20 cellular contexts compared by ENCODE assay signal in the genomic region with DNA sequence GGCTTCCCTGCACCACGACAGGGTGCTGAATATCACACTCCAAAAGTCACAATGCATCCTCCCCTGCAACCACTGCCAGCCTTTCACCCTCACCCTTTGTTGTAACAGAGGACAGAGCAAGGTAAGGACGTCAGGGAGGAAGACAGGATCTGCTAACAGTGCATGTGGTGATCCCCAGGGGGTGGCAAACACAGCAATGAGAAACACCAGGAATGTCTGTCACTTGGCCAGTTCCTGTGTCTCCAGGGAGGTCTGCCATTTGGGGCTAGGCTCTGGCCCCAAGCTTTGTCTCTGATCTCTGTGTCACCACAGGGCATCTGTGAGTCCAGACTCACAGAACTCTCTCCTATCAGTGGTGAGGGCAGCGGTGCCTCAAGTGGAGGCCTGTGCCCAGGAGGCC. TPM values are rescaled to one million over a fixed set of nuclear protein-coding genes. Genes with fewer than 3 reads are reported as not detected.
"Had no signal": no experiment of that assay in that cellular context is flagged by ENCODE, and none has a peak within 500 bp of the region (broad histone marks: within the 10 kb centered on the region; RNA-seq: fewer than 3 reads in every experiment).

No MANE protein-coding gene starts in this region.

- H3K36me3 Mint-ChIP-seq: naive thymus-derived CD8-positive, alpha-beta T cell had no signal

- H3K4me1 Mint-ChIP-seq: naive thymus-derived CD8-positive, alpha-beta T cell had no signal

- DNase-seq: effector memory CD4-positive, alpha-beta T cell; esophagus squamous epithelium; foreskin fibroblast; left colon; left ventricle myocardium superior; mucosa of descending colon; naive thymus-derived CD8-positive, alpha-beta T cell; right cardiac atrium; small intestine; stimulated activated CD4-positive, alpha-beta T cell treated with anti-CD3 and anti-CD28 coated beads, Interleukin-12 subunit alpha, Interleukin-12 subunit beta, amount 100 ng/mL, for 4 hours; stimulated activated naive CD4-positive, alpha-beta T cell treated with Interleukin-2 at 50 U/mL for 16 hours; tibial artery; uterus had no signal

- H3K36me3 ChIP-seq: esophagus squamous epithelium, tibial artery, upper lobe of left lung, uterus had no signal

- H3K4me3 Mint-ChIP-seq: naive thymus-derived CD8-positive, alpha-beta T cell had no signal

- H3K27me3 ChIP-seq: esophagus squamous epithelium, tibial artery, upper lobe of left lung, uterus had no signal

- H3K9me3 ChIP-seq: esophagus squamous epithelium, mucosa of descending colon, tibial artery, upper lobe of left lung, uterus had no signal

- H3K4me3 ChIP-seq: esophagus squamous epithelium, lung, mucosa of descending colon, tibial artery, upper lobe of left lung, uterus had no signal

- H3K27ac ChIP-seq: epithelial cell of prostate, esophagus squamous epithelium, tibial artery, upper lobe of left lung, uterus had no signal

- H3K4me1 ChIP-seq: esophagus squamous epithelium, upper lobe of left lung, uterus had no signal

- H3K27me3 Mint-ChIP-seq: progenitor cell of endocrine pancreas had no signal

- H3K27ac Mint-ChIP-seq: progenitor cell of endocrine pancreas had no signal

RNA-seq across cellular contexts. Expression of a gene that starts 54.3 kb away (rescaled TPM):
- total RNA-seq: esophagus squamous epithelium; kidney epithelial cell; left colon; left ventricle myocardium superior; lung; mesenteric fat pad; mucosa of descending colon; naive thymus-derived CD8-positive, alpha-beta T cell; osteocyte; progenitor cell of endocrine pancreas; right cardiac atrium had no signal
- polyA plus RNA-seq: naive thymus-derived CD8-positive, alpha-beta T cell; right cardiac atrium had no signal
